2 cellular contexts compared by ENCODE assay signal in genomic region chr2:14723684-14724083, GRCh38.
A peak's percentile ranks its signal among the peaks of the same experiment; 100 is the strongest.
TF ChIP-seq lines count a peak whose summit lies in the region.

No MANE protein-coding gene starts in this region.

TF ChIP-seq in HepG2, 621 proteins besides CTCF, POLR2A, EP300 and RAD21:
- TF ChIP-seq ZNF18 (CRISPR knock-in tag; IDR thresholded peaks at IDR 0.05; ENCODE audit: insufficient replicate concordance) (no peak), CEBPB (IDR thresholded peaks at IDR 0.05; ENCODE audit: borderline replicate concordance, low read depth, low read length) (peak; percentile 60; the same call in 1 of the 2 replicates)

TF ChIP-seq in K562, 482 proteins besides CTCF, POLR2A, EP300 and RAD21 (continued from another document):
- TF ChIP-seq ZNF398 (CRISPR knock-in tag; IDR thresholded peaks at IDR 0.05): no peak
- TF ChIP-seq CEBPB (tag; IDR thresholded peaks at IDR 0.05): peak; percentile 48; the same call in 1 of the 2 replicates
